In genomic region chr9:89153618-89154017, GRCh38 we compare ENCODE assay signal across 8 cellular contexts. TPM values are rescaled to one million over a fixed set of nuclear protein-coding genes. Genes with fewer than 3 reads are reported as not detected.
DNase-seq lines count a peak whose midpoint lies in the region; ATAC-seq and TF ChIP-seq lines count a peak whose summit lies in the region.

No MANE protein-coding gene starts in this region.

- no peaks in the 10 kb centered on the region for H3K4me1 ChIP-seq in effector memory CD4-positive, alpha-beta T cell (ENCODE audit: control insufficient read depth, insufficient read depth, low read length, poor library complexity, severe bottlenecking)

- no peaks in the 10 kb centered on the region for H3K9me3 ChIP-seq in effector memory CD4-positive, alpha-beta T cell (ENCODE audit: control insufficient read depth, low read length)

- intact Hi-C loops in sciatic nerve (cut with DNase I): no loop called here

- H3K27me3 ChIP-seq in effector memory CD4-positive, alpha-beta T cell (replicated peaks; ENCODE audit: control insufficient read depth, insufficient read depth, low read length, poor library complexity, severe bottlenecking): no peaks in the 10 kb centered on the region

- peak; percentile 74 for DNase-seq in Caki2 (ENCODE audit: low read depth)
- DNase-seq in NCI-H226: peak; percentile 85
- peak; percentile 33 for DNase-seq in dedifferentiated amniotic fluid mesenchymal stem cell (ENCODE audit: extremely low spot score)
- no peak for DNase-seq in sciatic nerve (ENCODE audit: low spot score)
- no peak for DNase-seq in GM13977 (ENCODE audit: low spot score)
- no peak for DNase-seq in effector memory CD4-positive, alpha-beta T cell
- no peak for DNase-seq in activated gamma-delta T cell treated with Interleukin-2 at 50 U/mL for 16 hours
- DNase-seq in NCI-H2107 (lab: John Stamatoyannopoulos, UW): no peak

- ATAC-seq in sciatic nerve: peak; percentile 58

- H3K27ac ChIP-seq in effector memory CD4-positive, alpha-beta T cell (ENCODE audit: insufficient read depth, low read length, poor library complexity, severe bottlenecking): no peak overlapping the region

- no peak for TF ChIP-seq CTCF in GM13977 (IDR thresholded peaks at IDR 0.05; ENCODE audit: extremely low read depth, insufficient read depth, missing control alignments)

- in situ Hi-C loops in Caki2 (cut with HindIII; ENCODE audit: low pct_unique_long_range_greater_than_20kb, low sequenced_read_pairs) (no loop called here), GM13977 (cut with MboI; ENCODE audit: low pct_unique_long_range_greater_than_20kb, low sequenced_read_pairs, unreplicated experiment) (no loop called here)

- no peak overlapping the region for H3K4me3 ChIP-seq in effector memory CD4-positive, alpha-beta T cell (ENCODE audit: insufficient read depth, low read depth, low read length, poor library complexity, severe bottlenecking)

- H3K36me3 ChIP-seq in effector memory CD4-positive, alpha-beta T cell (ENCODE audit: control insufficient read depth, insufficient read depth, low read length): no peaks in the 10 kb centered on the region

RNA-seq across cellular contexts. Expression of gene SHC3, which starts 25.0 kb away (rescaled TPM):
- 0.09 and 1.0 TPM in 2 replicates for total RNA-seq in Caki2 (2014; rRNA removed; shearing (Covaris generic); ENCODE audit: low replicate concordance)
- 5.3 TPM for total RNA-seq in sciatic nerve

Comparison
In these comparisons a context has a peak if more than half of its experiments do, and no peak if none do; other contexts are left out.
1. DNase-seq: peak in Caki2 (single experiment), NCI-H226 (single experiment) and dedifferentiated amniotic fluid mesenchymal stem cell (single experiment); none in sciatic nerve (single experiment), GM13977 (single experiment), effector memory CD4-positive, alpha-beta T cell (0 of 3), activated gamma-delta T cell treated with Interleukin-2 at 50 U/mL for 16 hours (single experiment) and NCI-H2107 (single experiment).